8 cellular contexts compared by ENCODE assay signal in the genomic region with DNA sequence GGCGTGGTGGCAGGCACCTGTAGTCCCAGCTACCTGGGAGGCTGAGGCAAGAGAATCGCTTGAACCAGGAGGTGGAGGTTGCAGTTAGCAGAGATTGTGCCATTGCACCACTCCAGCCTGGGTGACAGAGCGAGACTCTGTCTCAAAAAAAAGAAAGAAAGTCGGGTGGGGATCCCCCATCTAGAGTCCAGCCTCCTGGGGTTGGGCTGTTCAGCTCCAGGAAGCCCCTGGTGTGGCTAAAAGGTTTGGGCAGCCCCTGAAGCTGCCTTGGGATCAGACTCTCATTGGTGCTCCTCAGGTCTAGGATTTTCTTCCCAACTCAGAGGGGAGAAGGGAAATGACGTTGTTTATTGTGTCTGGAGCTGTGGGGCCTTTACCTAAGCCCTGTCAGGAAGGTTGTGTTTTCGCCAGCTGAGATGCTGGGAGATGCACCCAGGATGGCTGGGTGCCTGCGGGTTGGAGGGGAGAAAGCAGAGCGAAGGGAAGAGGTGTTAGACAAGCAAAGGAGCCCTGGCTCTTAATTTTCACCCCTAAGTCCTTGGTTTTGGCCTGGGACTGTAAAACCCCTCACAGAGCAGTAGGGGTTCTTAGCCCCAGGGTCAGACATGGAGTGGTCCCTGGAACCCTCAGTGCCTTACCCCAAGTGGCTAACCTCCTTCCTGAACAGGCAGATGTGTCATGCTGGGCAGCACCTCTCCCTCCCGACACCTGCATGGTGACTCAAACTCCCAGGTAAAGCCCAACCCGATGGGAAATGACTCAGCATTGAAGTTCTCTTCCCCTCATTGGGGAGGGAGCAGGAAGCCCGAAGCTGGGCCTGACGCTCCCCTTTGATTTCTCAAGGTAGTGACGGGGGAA. TPM values are rescaled to one million over a fixed set of nuclear protein-coding genes. Genes with fewer than 3 reads are reported as not detected.
DNase-seq lines count a peak whose midpoint lies in the region; ATAC-seq, FAIRE-seq and TF ChIP-seq lines count a peak whose summit lies in the region.

No MANE protein-coding gene starts in this region.

- CTCF ChIA-PET in CD8-positive, alpha-beta T cell (lab: Charles Lee) = interaction anchor here (1.1 to 16.3 kb wide), 4 partner anchors 8 to 48 kb away, joined by 3 to 618 read pairs (median 12); partner anchors contain the start of gene CAMK2G
- CTCF ChIA-PET in Panc1 (lab: Charles Lee) = no interaction called here

- no peak for TF ChIP-seq CTCF in CD8-positive, alpha-beta T cell (IDR thresholded peaks at IDR 0.05)
- no peak for TF ChIP-seq CTCF in Panc1 (IDR thresholded peaks at IDR 0.05)
- no peak for TF ChIP-seq CTCF in dorsolateral prefrontal cortex (IDR thresholded peaks at IDR 0.05 in 54 of 56, conservative IDR thresholded peaks at IDR 0.05 in 2 of 56; ENCODE audit: low read depth in 1 of 56, partially characterized antibody in 56 of 56)

- no peak overlapping the region for H3K27ac Mint-ChIP-seq in CD8-positive, alpha-beta T cell

- no peaks in the 10 kb centered on the region for H3K36me3 ChIP-seq in CD8-positive, alpha-beta T cell (ENCODE audit: insufficient read depth, low read length)
- H3K36me3 ChIP-seq in Panc1 (ENCODE audit: control insufficient read depth, insufficient read depth, low read length) = no peaks in the 10 kb centered on the region
- no peaks in the 10 kb centered on the region for H3K36me3 ChIP-seq in small intestine (ENCODE audit: control insufficient read depth in 2 of 2, insufficient read depth in 2 of 2, low read length in 2 of 2)

- peaks cover 18% of the 10 kb centered on the region for H3K27me3 Mint-ChIP-seq in CD8-positive, alpha-beta T cell (ENCODE audit: low read depth)

- peak in 6 of 7 experiments; percentile 37 to 62 (median 54) for DNase-seq in CD8-positive, alpha-beta T cell
- DNase-seq in Panc1 (ENCODE audit: low read depth, low spot score) (no peak), amniotic epithelial cell (ENCODE audit: low read depth) (peak; percentile 21), small intestine (peak; percentile 80), OCI-M1 (lab: John Stamatoyannopoulos, UW) (no peak), dorsolateral prefrontal cortex (no peak), NAMALWA (ENCODE audit: low spot score) (no peak)

- BruUV-seq in Panc1 (replicated peaks; lab: Mats Ljungman, UMichigan) = no TSS peak

- intact Hi-C loops in CD8-positive, alpha-beta T cell (cut with DNase I, micrococcal nuclease) = no loop called here
- intact Hi-C loops in Panc1 (cut with micrococcal nuclease; ENCODE audit: unreplicated experiment) = no loop called here
- intact Hi-C loops in dorsolateral prefrontal cortex (cut with DNase I) = no loop called here

- H3K4me1 Mint-ChIP-seq in CD8-positive, alpha-beta T cell (ENCODE audit: low read depth) = peaks cover 7% of the 10 kb centered on the region

- no peak for FAIRE-seq in small intestine (lab: Jason Lieb, UNC)

- H3K4me3 ChIP-seq in CD8-positive, alpha-beta T cell (ENCODE audit: low read depth, low read length) = no peak overlapping the region
- H3K4me3 ChIP-seq in Panc1 (ENCODE audit: low read depth in 2 of 2, low read length in 2 of 2) (no peak overlapping the region), small intestine (ENCODE audit: low read depth in 1 of 2, low read length in 2 of 2) (no peak overlapping the region), dorsolateral prefrontal cortex (no peak overlapping the region)

- peaks cover 6% of the 10 kb centered on the region for H3K4me1 ChIP-seq in CD8-positive, alpha-beta T cell (ENCODE audit: insufficient read depth, low read length)
- H3K4me1 ChIP-seq in Panc1 (ENCODE audit: control insufficient read depth, insufficient read depth, low read length) = peaks cover 2% of the 10 kb centered on the region; the same call in 1 of the 2 replicates
- peaks cover 0 to 5% of the 10 kb centered on the region in 2 donors for H3K4me1 ChIP-seq in small intestine (ENCODE audit: control insufficient read depth in 2 of 2, insufficient read depth in 1 of 2, low read depth in 1 of 2, low read length in 1 of 2)

- no peaks in the 10 kb centered on the region for H3K9me3 Mint-ChIP-seq in CD8-positive, alpha-beta T cell

- POLR2A ChIA-PET in CD8-positive, alpha-beta T cell (lab: Charles Lee) = no interaction called here
- POLR2A ChIA-PET in Panc1 (lab: Charles Lee) = no interaction called here

- no peak overlapping the region for H3K4me3 Mint-ChIP-seq in CD8-positive, alpha-beta T cell

- ATAC-seq in CD8-positive, alpha-beta T cell = peak; percentile 89
- ATAC-seq in GM21825 (IDR thresholded peaks at IDR 0.05; ENCODE audit: unreplicated experiment) (peak; percentile 58), Panc1 (peak; percentile 37; the same call in 1 of the 2 replicates)

- no peaks in the 10 kb centered on the region for H3K9me3 ChIP-seq in CD8-positive, alpha-beta T cell (ENCODE audit: low read length)
- no peaks in the 10 kb centered on the region for H3K9me3 ChIP-seq in Panc1 (ENCODE audit: control insufficient read depth, insufficient read depth, low read depth, low read length)
- no peaks in the 10 kb centered on the region for H3K9me3 ChIP-seq in small intestine (ENCODE audit: control insufficient read depth, low read depth)

- H3K36me3 Mint-ChIP-seq in CD8-positive, alpha-beta T cell = no peaks in the 10 kb centered on the region

- no peak overlapping the region for H3K27ac ChIP-seq in CD8-positive, alpha-beta T cell (ENCODE audit: low read depth, low read length)
- H3K27ac ChIP-seq in Panc1 (ENCODE audit: low read length) = peak overlapping the region; percentile 23; the same call in 1 of the 2 replicates
- peak overlapping the region in 1 of 2 donors; percentile 48 for H3K27ac ChIP-seq in small intestine (ENCODE audit: low read depth in 1 of 2, low read length in 1 of 2)
- no peak overlapping the region for H3K27ac ChIP-seq in dorsolateral prefrontal cortex

- no peaks in the 10 kb centered on the region for H3K27me3 ChIP-seq in CD8-positive, alpha-beta T cell (ENCODE audit: insufficient read depth, low read length)
- H3K27me3 ChIP-seq in Panc1 (ENCODE audit: control insufficient read depth, insufficient read depth, low read length) (no peaks in the 10 kb centered on the region), small intestine (ENCODE audit: control insufficient read depth in 2 of 2, insufficient read depth in 2 of 2, low read length in 2 of 2) (no peaks in the 10 kb centered on the region), dorsolateral prefrontal cortex (peaks cover 0 to 3% (median 0%) of the 10 kb centered on the region in 45 donors)

- WGBS in small intestine, 3 donors = 53 to 67% (median 62%) methylated on average over 13 of the region's 13 CpGs

- in situ Hi-C loops in Panc1 (cut with HindIII; ENCODE audit: low pct_unique_long_range_greater_than_20kb, low sequenced_read_pairs) = no loop called here

RNA-seq across cellular contexts. Expression of gene PLAU, which starts 21.1 kb away (rescaled TPM):
- under 1 TPM in 1 of 2 experiments, not detected in 1; 0.11 TPM for total RNA-seq in CD8-positive, alpha-beta T cell
- 305 TPM for total RNA-seq in Panc1 (2021; ENCODE audit: unreplicated experiment)
- 162 TPM for polyA plus RNA-seq in Panc1 (2012; ENCODE audit: insufficient read length)
- polyA plus RNA-seq in small intestine = 10 to 100 TPM in 1 of 3 donors, 1 to 10 TPM in 2; 1.3 to 11.1 (median 1.6) TPM
- 1 to 10 TPM in 88 of 120 experiments, under 1 TPM in 31, not detected in 1; 0.37 to 7.2 (median 1.4) TPM for total RNA-seq in dorsolateral prefrontal cortex

RNA-seq across cellular contexts. Expression of gene CAMK2G, which starts 57.6 kb away (rescaled TPM):
- total RNA-seq in CD8-positive, alpha-beta T cell = 10 to 100 TPM; 28.4 to 28.9 TPM
- 41.4 TPM for total RNA-seq in Panc1 (2021; ENCODE audit: unreplicated experiment)
- 37.5 TPM for polyA plus RNA-seq in Panc1 (2012; ENCODE audit: insufficient read length)
- 10 to 100 TPM; 33.1 to 74.9 (median 54.9) TPM for polyA plus RNA-seq in small intestine
- total RNA-seq in dorsolateral prefrontal cortex = 100 to 1,000 TPM; 132 to 380 (median 250) TPM

Comparison
In these comparisons a context has a peak if more than half of its experiments do, and no peak if none do; other contexts are left out.
1. ATAC-seq: peak in every context shown above with its lines; median percentile 89 in CD8-positive, alpha-beta T cell; 58 in GM21825; 37 in Panc1.
2. DNase-seq: peak in CD8-positive, alpha-beta T cell (6 of 7), amniotic epithelial cell (single experiment) and small intestine (single experiment); none in Panc1 (single experiment), OCI-M1 (single experiment), dorsolateral prefrontal cortex (0 of 10) and NAMALWA (single experiment).
3. RNA of gene PLAU, which starts 21.1 kb away (total RNA-seq): 305 TPM in Panc1 (single experiment); 0.37 to 7.2 TPM in dorsolateral prefrontal cortex and 0.11 TPM in CD8-positive, alpha-beta T cell; every median in the first group is over 10 times any median in the second.